Comparison of ENCODE assay signal across 33 cellular contexts in genomic region chr1:64150266-64150665, GRCh38. TPM values are rescaled to one million over a fixed set of nuclear protein-coding genes. Genes with fewer than 3 reads are reported as not detected.
"Had no signal": no experiment of that assay in that cellular context is flagged by ENCODE, and none has a peak within 500 bp of the region (broad histone marks: within the 10 kb centered on the region; RNA-seq: fewer than 3 reads in every experiment).

No MANE protein-coding gene starts in this region.

- H3K9me3 ChIP-seq: MG63, Peyer's patch, SJSA1, SK-N-SH had no signal

- H3K27me3 ChIP-seq: MG63, Peyer's patch had no signal

- H3K9ac ChIP-seq: SK-N-SH had no signal

- H3K4me3 ChIP-seq: MG63, Peyer's patch, SJSA1 had no signal

- DNase-seq: Karpas-422; KG1; MG63; MV-4-11; NCI-H1092; NCI-H1105; NCI-H1417 treated with DMSO at 0.1 percent for 48 hours; NCI-H1436 treated with DMSO at 0.1 percent for 48 hours; NCI-H1694 treated with DMSO at 0.1 percent for 48 hours; NCI-H187 treated with DMSO at 0.1 percent for 48 hours; NCI-H2029; NCI-H2081; NCI-H2171 treated with DMSO at 0.1 percent for 48 hours; NCI-H2227 treated with DMSO at 0.1 percent for 48 hours; NCI-H345; NCI-H446; NCI-H510A treated with DMSO at 0.1 percent for 48 hours; NCI-H524 treated with DMSO at 0.1 percent for 48 hours; NCI-H526 treated with DMSO at 0.1 percent for 48 hours; NCI-H774; NK-92 treated with Interleukin-12 subunit alpha and Interleukin-12 subunit beta, amount 100 ng/mL, for 24 hours; OCI-M1; PC-3; Peyer's patch; Right ventricle myocardium superior; SHP77 treated with DMSO at 0.1 percent for 48 hours; SK-N-SH; SW 1271; T-helper 1 cell had no signal

- ATAC-seq: PC-3 had no signal

- H3K36me3 ChIP-seq: MG63, Peyer's patch, SJSA1 had no signal

- H3K9me2 ChIP-seq: SK-N-SH had no signal

- H3K27ac ChIP-seq: Peyer's patch, SJSA1 had no signal

- H3K4me1 ChIP-seq: Peyer's patch, SJSA1 had no signal

- H3K4me2 ChIP-seq: SK-N-SH had no signal

RNA-seq across cellular contexts. Expression of gene UBE2U, which starts 53.2 kb away (rescaled TPM):
- total RNA-seq: LHCN-M2, M059J, NCI-H460, PC-3, Peyer's patch, SJSA1 had no signal
